In genomic region chr12:91998316-91998715, GRCh38 we compare ENCODE assay signal across 25 cellular contexts.
"Had no signal": no experiment of that assay in that cellular context is flagged by ENCODE, and none has a peak within 500 bp of the region (broad histone marks: within the 10 kb centered on the region; RNA-seq: fewer than 3 reads in every experiment).

No MANE protein-coding gene starts in this region.

- H3K27ac Mint-ChIP-seq: activated CD8-positive, alpha-beta memory T cell treated with anti-CD3 and anti-CD28 coated beads, Interleukin-2, amount 10 ng/mL, durations not matched to agents 7 days and 5 days; activated T-cell treated with anti-CD3 and anti-CD28 coated beads, Interleukin-2, amount 50 U/mL, for 24 hours; activated T-helper 2 cell treated with anti-CD3 and anti-CD28 coated beads, Interferon-gamma antibody, Interleukin-2, Interleukin-4, amounts not matched to agents 10 μg/mL and 5 μg/mL and 100 μg/mL, durations not matched to agents 14 hours and 24 hours and 36 hours; brain had no signal

- H3K27me3 Mint-ChIP-seq: activated CD8-positive, alpha-beta memory T cell treated with anti-CD3 and anti-CD28 coated beads, Interleukin-2, amount 10 ng/mL, durations not matched to agents 7 days and 5 days; activated T-cell treated with anti-CD3 and anti-CD28 coated beads, Interleukin-2, amount 50 U/mL, for 24 hours; brain; T-cell had no signal

- ATAC-seq: activated CD8-positive, alpha-beta memory T cell treated with anti-CD3 and anti-CD28 coated beads, Interleukin-2, amount 10 ng/mL, durations not matched to agents 7 days and 5 days; Panc1; Right ventricle myocardium inferior; T-cell had no signal

- DNase-seq: activated CD4-positive, alpha-beta T cell treated with anti-CD3 and anti-CD28 coated beads, Interleukin-2, amount 50 U/mL, for 1 hour; activated CD4-positive, CD25-positive, alpha-beta regulatory T cell; activated CD8-positive, alpha-beta memory T cell treated with anti-CD3 and anti-CD28 coated beads, Interleukin-2, amount 10 ng/mL, durations not matched to agents 7 days and 5 days; activated gamma-delta T cell treated with Interleukin-2 at 50 U/mL for 16 hours; activated naive CD4-positive, alpha-beta T cell treated with anti-CD3 and anti-CD28 coated beads, Interleukin-2, amount 50 U/mL, for 16 hours; activated T-cell treated with anti-CD3 and anti-CD28 coated beads, Interleukin-2, amount 50 U/mL, for 24 hours; amygdala; Karpas-422; MM.1S; NCI-H1105; NCI-H1436; NCI-H1694 treated with DMSO at 0.1 percent for 48 hours; NCI-H2029 treated with DMSO at 0.1 percent for 48 hours; NCI-H345; NCI-H510A; NCI-H526 treated with DMSO at 0.1 percent for 48 hours; NCI-H82; OCI-M1; RPMI8226; T-cell had no signal

- FAIRE-seq: astrocyte had no signal

- H3K4me3 Mint-ChIP-seq: activated CD8-positive, alpha-beta memory T cell treated with anti-CD3 and anti-CD28 coated beads, Interleukin-2, amount 10 ng/mL, durations not matched to agents 7 days and 5 days; activated T-cell treated with anti-CD3 and anti-CD28 coated beads, Interleukin-2, amount 50 U/mL, for 24 hours; brain; T-cell had no signal
